8 cellular contexts compared by ENCODE assay signal in genomic region chr10:14839305-14839695, GRCh38. TPM values are rescaled to one million over a fixed set of nuclear protein-coding genes. Genes with fewer than 3 reads are reported as not detected.
DNase-seq lines count a peak whose midpoint lies in the region; ATAC-seq and TF ChIP-seq lines count a peak whose summit lies in the region.

No MANE protein-coding gene starts in this region.

- peak overlapping the region; percentile 91 for H3K27ac Mint-ChIP-seq in GM23338

- intact Hi-C loops in prostate gland (cut with DNase I) = loop anchor here (5.0 to 10.0 kb wide), 3 partner anchors 38 to 256 kb away; partner anchors contain the start of genes RPP38 and SUV39H2

- H3F3A ChIP-seq in GM23338 (replicated peaks; ENCODE audit: low read depth) = no peaks in the 10 kb centered on the region

- H3K4me3 Mint-ChIP-seq in GM23338 = peak overlapping the region; percentile 95

- no peak for TF ChIP-seq POLR2A in prostate gland (IDR thresholded peaks at IDR 0.05)

- H3K9me3 Mint-ChIP-seq in GM23338 = no peaks in the 10 kb centered on the region; the same call in 2 of the 3 replicates

- ATAC-seq in GM23338 (no peak), HG02885 (IDR thresholded peaks at IDR 0.05; ENCODE audit: poor library complexity, unreplicated experiment) (no peak), HG03457 (IDR thresholded peaks at IDR 0.05; ENCODE audit: unreplicated experiment) (no peak)

- 10% methylated on average over 14 of the region's 14 CpGs for WGBS in prostate gland

- H3K9ac ChIP-seq in fibroblast of lung (ENCODE audit: insufficient read depth, low read length) = peak overlapping the region; percentile 97

- DNase-seq in GM23338 (ENCODE audit: low spot score) = peak; percentile 6
- peak; percentile 18 to 19 for DNase-seq in SJCRH30
- peak in 1 of 2 donors; percentile 12 for DNase-seq in fibroblast of lung (ENCODE audit: low read depth in 2 of 2)
- no peak for DNase-seq in prostate gland (ENCODE audit: low spot score)
- no peak for DNase-seq in NCI-H2029 treated with DMSO at 0.1 percent for 48 hours (lab: John Stamatoyannopoulos, UW)
- DNase-seq in NCI-H2227 treated with DMSO at 0.1 percent for 48 hours (lab: John Stamatoyannopoulos, UW) = no peak

- H3K36me3 Mint-ChIP-seq in GM23338 (ENCODE audit: low read depth) = peaks cover 47% of the 10 kb centered on the region

- H3K9me3 ChIP-seq in SJCRH30 (replicated peaks) (no peaks in the 10 kb centered on the region), fibroblast of lung (ENCODE audit: control insufficient read depth, insufficient read depth, low read depth, low read length) (no peaks in the 10 kb centered on the region), prostate gland (no peaks in the 10 kb centered on the region)

- H4K20me1 ChIP-seq in GM23338 (replicated peaks; ENCODE audit: insufficient read depth) = peaks cover 9% of the 10 kb centered on the region
- H4K20me1 ChIP-seq in fibroblast of lung (ENCODE audit: control insufficient read depth, extremely low read depth, insufficient read depth, low read length) = no peaks in the 10 kb centered on the region

- H3K27me3 ChIP-seq in GM23338 (ENCODE audit: insufficient read depth) = no peaks in the 10 kb centered on the region
- no peaks in the 10 kb centered on the region for H3K27me3 ChIP-seq in SJCRH30
- no peaks in the 10 kb centered on the region for H3K27me3 ChIP-seq in fibroblast of lung (ENCODE audit: control insufficient read depth, insufficient read depth, low read length)
- no peaks in the 10 kb centered on the region for H3K27me3 ChIP-seq in prostate gland (replicated peaks; ENCODE audit: insufficient read depth)

- TF ChIP-seq CTCF in GM23338 (conservative IDR thresholded peaks at IDR 0.05; ENCODE audit: low read depth in 2 of 2) (no peak), fibroblast of lung (conservative IDR thresholded peaks at IDR 0.05 in 1 of 2, IDR thresholded peaks at IDR 0.05 in 1 of 2; ENCODE audit: low read depth in 1 of 2, low read length in 2 of 2) (no peak), prostate gland (IDR thresholded peaks at IDR 0.05) (no peak)

- peaks cover 16% of the 10 kb centered on the region for H3K4me1 Mint-ChIP-seq in GM23338

- peaks cover 6% of the 10 kb centered on the region for H3K27me3 Mint-ChIP-seq in GM23338 (ENCODE audit: insufficient read depth, low read depth, poor library complexity)

- H3K4me2 ChIP-seq in GM23338 (peak overlapping the region; percentile 99), fibroblast of lung (ENCODE audit: extremely low read depth, insufficient read depth, low read length) (peak overlapping the region; percentile 94)

- H3K27ac ChIP-seq in GM23338 (ENCODE audit: low read depth) (peak overlapping the region; percentile 96; the same call in 1 of the 2 replicates), SJCRH30 (peak overlapping the region; percentile 97), fibroblast of lung (ENCODE audit: insufficient read depth, low read length) (peak overlapping the region; percentile 92), prostate gland (peak overlapping the region; percentile 95 to 99)

- no peaks in the 10 kb centered on the region for H3K9me2 ChIP-seq in GM23338 (ENCODE audit: insufficient read depth)

- H3K4me1 ChIP-seq in GM23338 (ENCODE audit: insufficient read depth) (peaks cover 7% of the 10 kb centered on the region), SJCRH30 (no peaks in the 10 kb centered on the region), fibroblast of lung (ENCODE audit: control insufficient read depth, extremely low read depth, insufficient read depth, low read length) (no peaks in the 10 kb centered on the region), prostate gland (replicated peaks) (no peaks in the 10 kb centered on the region)

- H3K79me2 ChIP-seq in GM23338 (replicated peaks; ENCODE audit: insufficient read depth) (peaks cover 43% of the 10 kb centered on the region), fibroblast of lung (ENCODE audit: control insufficient read depth, insufficient read depth, low read length) (peaks cover 27% of the 10 kb centered on the region)

- H3K36me3 ChIP-seq in GM23338 (ENCODE audit: insufficient read depth) = peaks cover 37% of the 10 kb centered on the region
- H3K36me3 ChIP-seq in SJCRH30 = peaks cover 40% of the 10 kb centered on the region
- peaks cover 9% of the 10 kb centered on the region for H3K36me3 ChIP-seq in fibroblast of lung (ENCODE audit: control insufficient read depth, insufficient read depth, low read length)
- peaks cover 10% of the 10 kb centered on the region in 2 donors for H3K36me3 ChIP-seq in prostate gland

- H2AFZ ChIP-seq in GM23338 = no peak overlapping the region
- H2AFZ ChIP-seq in fibroblast of lung (ENCODE audit: low read length) = no peak overlapping the region

- H3K4me3 ChIP-seq in GM23338 = peak overlapping the region; percentile 97
- H3K4me3 ChIP-seq in SJCRH30 = peak overlapping the region; percentile 88
- H3K4me3 ChIP-seq in fibroblast of lung (replicated peaks in 1 of 4; ENCODE audit: control extremely low read depth in 1 of 4, insufficient read depth in 1 of 4, low read depth in 3 of 4, low read length in 4 of 4) = peak overlapping the region; percentile 85 to 92 (median 90)
- H3K4me3 ChIP-seq in prostate gland = peak overlapping the region; percentile 79 to 87

TF ChIP-seq in GM23338, 12 proteins besides CTCF, POLR2A, EP300 and RAD21 (continues in another document):
- no peak for TF ChIP-seq ZNF331 (CRISPR knock-in tag; IDR thresholded peaks at IDR 0.05; ENCODE audit: low read depth)
- no peak for TF ChIP-seq REST (IDR thresholded peaks at IDR 0.05; ENCODE audit: unreplicated experiment)
- TF ChIP-seq ZNF114 (CRISPR knock-in tag; IDR thresholded peaks at IDR 0.05) = no peak
- TF ChIP-seq POLR2AphosphoS5 (IDR thresholded peaks at IDR 0.05; ENCODE audit: low read depth) = no peak
- TF ChIP-seq NANOG (IDR thresholded peaks at IDR 0.05; ENCODE audit: borderline replicate concordance) = no peak

RNA-seq across cellular contexts. Expression of gene HSPA14, which starts 1.2 kb away (rescaled TPM):
- 32.4 and 35.8 TPM in 2 replicates for total RNA-seq in GM23338 (2014; rRNA removed; shearing (Covaris generic))
- polyA plus RNA-seq in GM23338 (2016; fragmentation: Nextera tagmentation; extraction: Ambion mirVana) = 46.5 and 48.1 TPM in 2 replicates
- total RNA-seq in SJCRH30 (2014; rRNA removed; shearing (Covaris generic)) = 41.8 and 49.9 TPM in 2 replicates
- 7.4 and 8.5 TPM in 2 replicates for total RNA-seq in fibroblast of lung
- 14.3 and 21.8 TPM in 2 replicates for polyA plus RNA-seq in fibroblast of lung
- 8.8 and 15.6 TPM in 2 replicates for polyA plus RNA-seq in fibroblast of lung (2012)
- 0.44 TPM in 1 of 2 replicates, not detected in the other for polyA minus RNA-seq in fibroblast of lung (ENCODE audit: low replicate concordance)
- total RNA-seq in prostate gland = 10 to 100 TPM in 1 of 2 donors, 1 to 10 TPM in 1; 6.7 to 11.5 TPM

RNA-seq across cellular contexts. Expression of gene MSANTD7, which starts 1.2 kb away (rescaled TPM):
- total RNA-seq in GM23338 (2014; rRNA removed; shearing (Covaris generic)) = 18.7 and 19.8 TPM in 2 replicates
- polyA plus RNA-seq in GM23338 (2016; fragmentation: Nextera tagmentation; extraction: Ambion mirVana) = 4.9 and 5.3 TPM in 2 replicates
- 25.1 and 25.2 TPM in 2 replicates for total RNA-seq in SJCRH30 (2014; rRNA removed; shearing (Covaris generic))
- total RNA-seq in fibroblast of lung = 14.4 and 14.9 TPM in 2 replicates
- 7.2 and 8.2 TPM in 2 replicates for polyA plus RNA-seq in fibroblast of lung
- 7.2 and 8.6 TPM in 2 replicates for polyA plus RNA-seq in fibroblast of lung (2012)
- 5.5 and 9.6 TPM in 2 replicates for polyA minus RNA-seq in fibroblast of lung (ENCODE audit: low replicate concordance)
- 10 to 100 TPM in 1 of 2 donors, 1 to 10 TPM in 1; 9.5 to 13.3 TPM for total RNA-seq in prostate gland

RNA-seq across cellular contexts. Expression of gene CDNF, which starts 1.5 kb away (rescaled TPM):
- 1.1 and 2.2 TPM in 2 replicates for total RNA-seq in GM23338 (2014; rRNA removed; shearing (Covaris generic))
- 0.26 and 0.77 TPM in 2 replicates for polyA plus RNA-seq in GM23338 (2016; fragmentation: Nextera tagmentation; extraction: Ambion mirVana)
- 0.81 TPM in 1 of 2 replicates, not detected in the other for total RNA-seq in SJCRH30 (2014; rRNA removed; shearing (Covaris generic))
- total RNA-seq in fibroblast of lung = 1.2 and 1.5 TPM in 2 replicates
- polyA plus RNA-seq in fibroblast of lung = 2.8 and 3.4 TPM in 2 replicates
- polyA plus RNA-seq in fibroblast of lung (2012) = 2.4 and 3.3 TPM in 2 replicates
- polyA minus RNA-seq in fibroblast of lung (ENCODE audit: low replicate concordance) = not detected in 2 replicates
- 10 to 100 TPM; 15.8 to 18.4 TPM for total RNA-seq in prostate gland

RNA-seq across cellular contexts. Expression of gene SUV39H2, which starts 39.4 kb away (rescaled TPM):
- 49.2 and 59.1 TPM in 2 replicates for total RNA-seq in GM23338 (2014; rRNA removed; shearing (Covaris generic))
- polyA plus RNA-seq in GM23338 (2016; fragmentation: Nextera tagmentation; extraction: Ambion mirVana) (30.4 and 33.3 TPM in 2 replicates), fibroblast of lung (9.9 and 16.0 TPM in 2 replicates)
- total RNA-seq in SJCRH30 (2014; rRNA removed; shearing (Covaris generic)) = 63.3 and 72.7 TPM in 2 replicates
- total RNA-seq in fibroblast of lung (8.1 and 8.5 TPM in 2 replicates), prostate gland (10 to 100 TPM; 13.2 to 15.3 TPM)
- 6.8 and 12.6 TPM in 2 replicates for polyA plus RNA-seq in fibroblast of lung (2012)
- 2.4 and 2.5 TPM in 2 replicates for polyA minus RNA-seq in fibroblast of lung (ENCODE audit: low replicate concordance)

Comparison
In these comparisons a context has a peak if more than half of its experiments do, and no peak if none do; other contexts are left out.
1. DNase-seq: peak in GM23338 (single experiment) and SJCRH30 (2 of 2); none in prostate gland (single experiment), NCI-H2029 treated with DMSO at 0.1 percent for 48 hours (single experiment) and NCI-H2227 treated with DMSO at 0.1 percent for 48 hours (single experiment).
2. Peak in every context shown above with its lines, with median percentiles within 50 percentile points of each other: H3K27ac ChIP-seq and H3K4me3 ChIP-seq.